Comparison of ENCODE assay signal across 9 cellular contexts in genomic region chr12:70692681-70693288, GRCh38. TPM values are rescaled to one million over a fixed set of nuclear protein-coding genes. Genes with fewer than 3 reads are reported as not detected.
DNase-seq lines count a peak whose midpoint lies in the region; ATAC-seq and TF ChIP-seq lines count a peak whose summit lies in the region.
"Had no signal": no experiment of that assay in that cellular context is flagged by ENCODE, and none has a peak within 500 bp of the region (broad histone marks: within the 10 kb centered on the region; RNA-seq: fewer than 3 reads in every experiment).

No MANE protein-coding gene starts in this region.

- H3K36me3 ChIP-seq in NT2/D1 (ENCODE audit: insufficient read depth, insufficient read length, low read length) (no peaks in the 10 kb centered on the region), esophagus squamous epithelium (no peaks in the 10 kb centered on the region), smooth muscle cell (ENCODE audit: low read depth) (no peaks in the 10 kb centered on the region), vagina (no peaks in the 10 kb centered on the region)

- H3K9me3 ChIP-seq in NT2/D1 (ENCODE audit: insufficient read depth, low read length) (no peaks in the 10 kb centered on the region), esophagus squamous epithelium (no peaks in the 10 kb centered on the region), smooth muscle cell (replicated peaks; ENCODE audit: low read depth) (no peaks in the 10 kb centered on the region), vagina (no peaks in the 10 kb centered on the region)

- intact Hi-C loops in esophagus squamous epithelium (cut with DNase I) (no loop called here), vagina (cut with DNase I) (no loop called here)

- H3K9ac ChIP-seq in NT2/D1 (ENCODE audit: insufficient read length, low read depth) (no peak overlapping the region), smooth muscle cell (ENCODE audit: low read depth) (no peak overlapping the region)

- no peak overlapping the region for H3K4me2 ChIP-seq in smooth muscle cell

- peak in 4 of 6 experiments; percentile 20 to 43 (median 24) for TF ChIP-seq CTCF in esophagus squamous epithelium (IDR thresholded peaks at IDR 0.05)
- peak; percentile 41 for TF ChIP-seq CTCF in smooth muscle cell (IDR thresholded peaks at IDR 0.05; ENCODE audit: borderline replicate concordance, insufficient read depth, poor library complexity, severe bottlenecking)
- no peak for TF ChIP-seq CTCF in vagina (IDR thresholded peaks at IDR 0.05)

- H3F3A ChIP-seq in smooth muscle cell (ENCODE audit: low read depth) = peaks cover 6% of the 10 kb centered on the region

- H3K27me3 ChIP-seq in NT2/D1 (ENCODE audit: insufficient read depth, insufficient read length) = no peaks in the 10 kb centered on the region
- H3K27me3 ChIP-seq in esophagus squamous epithelium = no peaks in the 10 kb centered on the region
- H3K27me3 ChIP-seq in smooth muscle cell (ENCODE audit: low read depth) = no peaks in the 10 kb centered on the region
- no peaks in the 10 kb centered on the region for H3K27me3 ChIP-seq in vagina

- H3K79me2 ChIP-seq in smooth muscle cell (ENCODE audit: low read depth) = no peaks in the 10 kb centered on the region

- ATAC-seq in HG02571 (IDR thresholded peaks at IDR 0.05; ENCODE audit: unreplicated experiment) = no peak

- H3K4me1 ChIP-seq in NT2/D1 (ENCODE audit: insufficient read depth, insufficient read length) (peaks cover 2% of the 10 kb centered on the region), esophagus squamous epithelium (no peaks in the 10 kb centered on the region), smooth muscle cell (ENCODE audit: low read depth) (no peaks in the 10 kb centered on the region), vagina (no peaks in the 10 kb centered on the region)

- H4K20me1 ChIP-seq in smooth muscle cell (ENCODE audit: low read depth) = no peaks in the 10 kb centered on the region

- peak overlapping the region; percentile 38 for H2AFZ ChIP-seq in smooth muscle cell (ENCODE audit: low read depth)

- DNase-seq in DMS 273 (lab: John Stamatoyannopoulos, UW; ENCODE audit: unreplicated experiment) (peak; percentile 24), DMS 273 treated with DMSO at 0.1 percent for 48 hours (lab: John Stamatoyannopoulos, UW) (no peak), NT2/D1 (ENCODE audit: low read depth, low spot score) (peak; percentile 3), esophagus squamous epithelium (lab: John Stamatoyannopoulos, UW) (no peak), smooth muscle cell (lab: John Stamatoyannopoulos, UW; ENCODE audit: unreplicated experiment) (no peak), vagina (ENCODE audit: extremely low spot score in 2 of 2) (no peak), ureter (ENCODE audit: low spot score) (no peak)
- DNase-seq: activated CD4-positive, alpha-beta T cell treated with anti-CD3 and anti-CD28 coated beads, Interleukin-2, amount 50 U/mL, for 1 hour had no signal

- H3K4me3 ChIP-seq in NT2/D1 (ENCODE audit: insufficient read length, low read depth) (no peak overlapping the region), esophagus squamous epithelium (no peak overlapping the region), smooth muscle cell (no peak overlapping the region), vagina (no peak overlapping the region)

- no peak for TF ChIP-seq POLR2A in esophagus squamous epithelium (IDR thresholded peaks at IDR 0.05)
- TF ChIP-seq POLR2A in vagina (IDR thresholded peaks at IDR 0.05) = no peak

- H3K27ac ChIP-seq in esophagus squamous epithelium (peak overlapping the region in 1 of 4 donors; percentile 6), smooth muscle cell (ENCODE audit: low read depth) (peak overlapping the region; percentile 81), vagina (no peak overlapping the region)

RNA-seq across cellular contexts. Expression of gene PTPRB, which starts 55.6 kb away (rescaled TPM):
- 10 to 100 TPM in 2 of 4 donors, 1 to 10 TPM in 2; 4.0 to 22.9 (median 7.4) TPM for total RNA-seq in esophagus squamous epithelium
- 0.58 and 7.3 TPM in 2 replicates for total RNA-seq in smooth muscle cell
- polyA plus RNA-seq in smooth muscle cell = 0.56 and 0.76 TPM in 2 replicates
- 21.9 TPM for total RNA-seq in vagina
- total RNA-seq in ureter = 28.6 TPM

Comparison
In these comparisons a context has a peak if more than half of its experiments do, and no peak if none do; other contexts are left out.
1. DNase-seq: peak in DMS 273 (single experiment) and NT2/D1 (single experiment); none in DMS 273 treated with DMSO at 0.1 percent for 48 hours (single experiment), esophagus squamous epithelium (single experiment), smooth muscle cell (single experiment), vagina (0 of 2) and ureter (single experiment).
2. CTCF ChIP-seq: peak in esophagus squamous epithelium (4 of 6) and smooth muscle cell (single experiment); none in vagina (0 of 3).